23 cellular contexts compared by ENCODE assay signal in genomic region chr5:144404021-144404420, GRCh38.
"Had no signal": no experiment of that assay in that cellular context is flagged by ENCODE, and none has a peak within 500 bp of the region (broad histone marks: within the 10 kb centered on the region; RNA-seq: fewer than 3 reads in every experiment).

No MANE protein-coding gene starts in this region.

- H3K4me1 Mint-ChIP-seq: stimulated activated effector memory CD8-positive, alpha-beta T cell treated with anti-CD3 and anti-CD28 coated beads, Interleukin-12 subunit alpha, Interleukin-12 subunit beta, amount 100 ng/mL, for 72 hours had no signal

- H3K27ac ChIP-seq: heart left ventricle, prostate gland, right lobe of liver, suprapubic skin, thyroid gland, upper lobe of left lung, uterus had no signal

- ATAC-seq: effector memory CD8-positive, alpha-beta T cell; heart left ventricle; mucosa of descending colon; naive thymus-derived CD8-positive, alpha-beta T cell; right lobe of liver; stimulated activated effector memory CD8-positive, alpha-beta T cell treated with anti-CD3 and anti-CD28 coated beads, Interleukin-12 subunit alpha, Interleukin-12 subunit beta, amount 100 ng/mL, for 72 hours; stimulated activated naive CD8-positive, alpha-beta T cell treated with anti-CD3 and anti-CD28 coated beads, Interleukin-15, Interleukin-2, amounts not matched to agents 100 U/mL and 50 U/mL, for 24 hours had no signal

- H3K36me3 Mint-ChIP-seq: naive thymus-derived CD8-positive, alpha-beta T cell; stimulated activated effector memory CD8-positive, alpha-beta T cell treated with anti-CD3 and anti-CD28 coated beads, Interleukin-12 subunit alpha, Interleukin-12 subunit beta, amount 100 ng/mL, for 72 hours had no signal

- H3K27me3 Mint-ChIP-seq: dendritic cell treated with granulocyte-macrophage colony-stimulating factor and Interleukin-4, amounts not matched to agents 40 ng/mL and 50 ng/mL, for 4 days; effector memory CD8-positive, alpha-beta T cell had no signal

- H3K4me3 ChIP-seq: heart left ventricle, mucosa of descending colon, pancreas, prostate gland, right lobe of liver, suprapubic skin, thyroid gland, upper lobe of left lung, uterus had no signal

- H3K27ac Mint-ChIP-seq: dendritic cell treated with granulocyte-macrophage colony-stimulating factor and Interleukin-4, amounts not matched to agents 40 ng/mL and 50 ng/mL, for 4 days; effector memory CD8-positive, alpha-beta T cell; naive thymus-derived CD8-positive, alpha-beta T cell; stimulated activated effector memory CD8-positive, alpha-beta T cell treated with anti-CD3 and anti-CD28 coated beads, Interleukin-12 subunit alpha, Interleukin-12 subunit beta, amount 100 ng/mL, for 72 hours had no signal

- H3K4me3 Mint-ChIP-seq: dendritic cell treated with granulocyte-macrophage colony-stimulating factor and Interleukin-4, amounts not matched to agents 40 ng/mL and 50 ng/mL, for 4 days; effector memory CD8-positive, alpha-beta T cell; naive thymus-derived CD8-positive, alpha-beta T cell; stimulated activated effector memory CD8-positive, alpha-beta T cell treated with anti-CD3 and anti-CD28 coated beads, Interleukin-12 subunit alpha, Interleukin-12 subunit beta, amount 100 ng/mL, for 72 hours had no signal

- H3K9me3 ChIP-seq: heart left ventricle, mucosa of descending colon, pancreas, prostate gland, right lobe of liver, suprapubic skin, thyroid gland, upper lobe of left lung, uterus had no signal

- H3K36me3 ChIP-seq: heart left ventricle, pancreas, prostate gland, right lobe of liver, suprapubic skin, thyroid gland, upper lobe of left lung, uterus had no signal

- FAIRE-seq: colon, pancreas had no signal

- H3K4me1 ChIP-seq: prostate gland, right lobe of liver, suprapubic skin, thyroid gland, upper lobe of left lung, uterus had no signal

- H3K27me3 ChIP-seq: heart left ventricle, pancreas, right lobe of liver, suprapubic skin, thyroid gland, upper lobe of left lung, uterus had no signal

- DNase-seq: effector memory CD8-positive, alpha-beta T cell; erythroblast; foreskin melanocyte; heart left ventricle; hippocampal formation; kidney glomerular epithelial cell; mammary epithelial cell; mucosa of descending colon; naive thymus-derived CD8-positive, alpha-beta T cell; occipital lobe; right lobe of liver; stimulated activated CD4-positive, alpha-beta T cell treated with anti-CD3 and anti-CD28 coated beads, Interleukin-4, amount 100 ng/mL, for 1 hour; stimulated activated CD8-positive, alpha-beta memory T cell treated with anti-CD3 and anti-CD28 coated beads, Interleukin-4, amount 100 ng/mL, for 48 hours; stimulated activated naive CD8-positive, alpha-beta T cell treated with anti-CD3 and anti-CD28 coated beads, Interleukin-15, Interleukin-2, amounts not matched to agents 100 U/mL and 50 U/mL, for 24 hours; thyroid gland; upper lobe of left lung; uterus had no signal
